Comparison of ENCODE assay signal across 19 cellular contexts in genomic region chr10:1137499-1138163, GRCh38.
"Had no signal": no experiment of that assay in that cellular context is flagged by ENCODE, and none has a peak within 500 bp of the region (broad histone marks: within the 10 kb centered on the region; RNA-seq: fewer than 3 reads in every experiment).

No MANE protein-coding gene starts in this region.

- H3K9me3 ChIP-seq: neutrophil, right lobe of liver, testis, upper lobe of right lung had no signal

- H3K4me1 ChIP-seq: heart left ventricle, right lobe of liver, testis, tibial nerve, upper lobe of right lung had no signal

- ATAC-seq: heart left ventricle; naive thymus-derived CD4-positive, alpha-beta T cell; right lobe of liver; stimulated activated naive B cell treated with anti-CD40 and anti-IgM and Interleukin-4, amounts not matched to agents 10 μg/mL and 1 μg/mL and 100 μg/mL, for 72 hours; stimulated activated naive CD8-positive, alpha-beta T cell treated with anti-CD3 and anti-CD28 coated beads, Interleukin-15, amount 100 ng/mL, for 72 hours; upper lobe of right lung had no signal

- DNase-seq: cortex of kidney; effector CD8-positive, alpha-beta T cell; heart left ventricle; hippocampal formation; kidney glomerular epithelial cell; mammary epithelial cell; right lobe of liver; spleen; stimulated activated CD4-positive, alpha-beta T cell treated with anti-CD3 and anti-CD28 coated beads, Interleukin-15, amount 100 ng/mL, for 24 hours; stimulated activated CD4-positive, alpha-beta T cell treated with anti-CD3 and anti-CD28 coated beads, Interleukin-1b, Interleukin-23, amount 100 ng/mL, for 48 hours; stimulated activated CD4-positive, alpha-beta T cell treated with anti-CD3 and anti-CD28 coated beads, Interleukin-4, amount 100 ng/mL, for 24 hours; stimulated activated naive B cell treated with anti-CD40 and anti-IgM and Interleukin-4, amounts not matched to agents 10 μg/mL and 1 μg/mL and 100 μg/mL, for 72 hours; stimulated activated naive CD8-positive, alpha-beta T cell treated with anti-CD3 and anti-CD28 coated beads, Interleukin-15, amount 100 ng/mL, for 72 hours; testis; upper lobe of right lung had no signal

- H3K4me3 ChIP-seq: dorsolateral prefrontal cortex, heart left ventricle, right lobe of liver, spleen, testis, tibial nerve, upper lobe of right lung had no signal

- H3K36me3 ChIP-seq: right lobe of liver, upper lobe of right lung had no signal

- H3K27ac ChIP-seq: dorsolateral prefrontal cortex, heart left ventricle, neutrophil, right lobe of liver, spleen, testis, tibial nerve, upper lobe of right lung had no signal

- H3K27me3 ChIP-seq: dorsolateral prefrontal cortex, heart left ventricle, right lobe of liver, testis, tibial nerve, upper lobe of right lung had no signal
